In the genomic region with DNA sequence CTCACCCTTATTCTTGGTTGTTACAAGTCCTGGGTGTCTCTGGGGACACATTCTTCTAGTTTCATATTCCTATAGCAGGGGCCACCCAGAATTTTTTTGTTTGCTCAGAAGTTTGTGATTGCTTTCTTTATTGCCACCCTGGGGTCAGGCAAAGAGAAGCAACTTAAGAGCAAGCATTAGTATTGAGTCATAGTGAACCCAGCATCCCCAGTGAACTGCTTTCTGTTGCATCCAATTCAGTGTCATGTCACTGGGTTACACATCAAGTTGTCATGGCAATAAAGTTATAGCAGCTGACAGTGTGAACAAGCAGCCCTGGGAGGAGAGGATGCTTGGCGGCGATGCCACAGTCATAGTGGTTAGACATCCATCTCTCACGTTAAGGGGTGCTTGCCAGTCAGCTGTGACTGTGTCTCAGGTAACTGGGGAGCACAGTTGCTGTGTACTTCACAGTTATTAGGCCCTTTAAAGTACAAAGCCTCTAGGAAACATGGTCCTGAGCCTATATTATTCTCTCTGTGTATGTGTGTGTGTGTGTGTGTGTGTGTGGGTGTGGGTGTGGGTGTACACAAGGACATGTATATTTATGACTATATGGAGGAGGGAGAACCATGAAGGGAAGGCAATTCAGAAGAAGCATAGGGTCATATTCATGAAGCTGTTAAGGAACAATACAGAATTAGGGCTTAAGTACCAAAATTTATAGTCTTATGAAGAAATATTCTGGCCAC, we compare ENCODE assay signal across 8 cellular contexts. TPM values are rescaled to one million over a fixed set of nuclear protein-coding genes. Genes with fewer than 3 reads are reported as not detected.
DNase-seq lines count a peak whose midpoint lies in the region; ATAC-seq, FAIRE-seq and TF ChIP-seq lines count a peak whose summit lies in the region.

No MANE protein-coding gene starts in this region.

- no peaks in the 10 kb centered on the region for H3K9me3 Mint-ChIP-seq in progenitor cell of endocrine pancreas (ENCODE audit: low read depth)

- no peak for TF ChIP-seq POLR2A in GM12892 (IDR thresholded peaks at IDR 0.05; ENCODE audit: low read depth, low read length)

- no peaks in the 10 kb centered on the region for H3K27me3 Mint-ChIP-seq in progenitor cell of endocrine pancreas

- no peak overlapping the region for H3K4me3 Mint-ChIP-seq in progenitor cell of endocrine pancreas (ENCODE audit: low read depth)

- ATAC-seq in GM21528 (IDR thresholded peaks at IDR 0.05; ENCODE audit: low FRiP score, unreplicated experiment) (peak; percentile 71), HG03575 (IDR thresholded peaks at IDR 0.05; ENCODE audit: extremely low read depth, insufficient number of reproducible peaks, low FRiP score, unreplicated experiment) (peak; percentile 85)

- TF ChIP-seq CTCF in progenitor cell of endocrine pancreas (IDR thresholded peaks at IDR 0.05; ENCODE audit: unreplicated experiment) = no peak

- peak; percentile 94 for FAIRE-seq in GM12892 (lab: Jason Lieb, UNC)

- H3K36me3 Mint-ChIP-seq in progenitor cell of endocrine pancreas (ENCODE audit: insufficient read depth) = no peaks in the 10 kb centered on the region

- DNase-seq in GM12892 (ENCODE audit: insufficient read length) = no peak
- DNase-seq in kidney tubule cell (ENCODE audit: low spot score) = peak; percentile 79
- DNase-seq in progenitor cell of endocrine pancreas (ENCODE audit: low spot score, unreplicated experiment) = no peak
- DNase-seq in LoVo (ENCODE audit: low spot score) = no peak
- no peak for DNase-seq in effector CD4-positive, alpha-beta T cell
- DNase-seq in NCI-H1694 treated with DMSO at 0.1 percent for 48 hours (lab: John Stamatoyannopoulos, UW) = no peak

- no peaks in the 10 kb centered on the region for H3K4me1 Mint-ChIP-seq in progenitor cell of endocrine pancreas (ENCODE audit: low read depth)

- no peak overlapping the region for H3K27ac Mint-ChIP-seq in progenitor cell of endocrine pancreas

RNA-seq across cellular contexts. Expression of a gene that starts 52.5 kb away (rescaled TPM):
- polyA plus RNA-seq in GM12892 (2012; ENCODE audit: missing spikeins) = 22.2 TPM
- total RNA-seq in progenitor cell of endocrine pancreas = 60.1 and 65.1 TPM in 2 replicates
